ENCODE assay signal across 8 cellular contexts in genomic region chr6:96521625-96522468, GRCh38. TPM values are rescaled to one million over a fixed set of nuclear protein-coding genes. Genes with fewer than 3 reads are reported as not detected.
DNase-seq lines count a peak whose midpoint lies in the region; ATAC-seq and TF ChIP-seq lines count a peak whose summit lies in the region.

TSS of gene UFL1 (plus strand) at chr6:96521806. CDS start at chr6:96521874, 68 bp downstream.

- peaks cover 12% of the 10 kb centered on the region for H3K4me1 ChIP-seq in testis

- TF ChIP-seq CTCF in GM06990 (IDR thresholded peaks at IDR 0.05; ENCODE audit: insufficient read depth, low read length, poor library complexity, severe bottlenecking) = no peak
- TF ChIP-seq CTCF in omental fat pad (IDR thresholded peaks at IDR 0.05) = no peak
- TF ChIP-seq CTCF in testis (IDR thresholded peaks at IDR 0.05) = peak in 1 of 3 experiments; percentile 22

- H3K4me3 ChIP-seq in GM06990 (replicated peaks; ENCODE audit: low read depth, low read length) (peak within 1 kb of the TSS; percentile 86), testis (peak within 1 kb of the TSS; percentile 85 to 96)

- H3K9me3 ChIP-seq in testis = no peaks in the 10 kb centered on the region

- DNase-seq in GM06990 (ENCODE audit: extremely low read depth, insufficient read length) (peak; percentile 96), NCI-H1092 (lab: John Stamatoyannopoulos, UW) (peak; percentile 82), glomerular visceral epithelial cell (ENCODE audit: extremely low spot score) (peak; percentile 93), omental fat pad (ENCODE audit: low spot score) (peak; percentile 67), testis (peak; percentile 97)
- peak; percentile 89 to 90 for DNase-seq in activated naive CD4-positive, alpha-beta T cell treated with anti-CD3 and anti-CD28 coated beads, Interleukin-2, amount 50 U/mL, for 72 hours (ENCODE audit: low spot score in 2 of 2)

- H3K27me3 ChIP-seq in GM06990 (replicated peaks; ENCODE audit: control insufficient read depth, insufficient read depth, low read length) (no peaks in the 10 kb centered on the region), testis (no peaks in the 10 kb centered on the region)

- H3K27ac ChIP-seq in testis = peak within 1 kb of the TSS; percentile 95 to 98

- peak; percentile 28 for TF ChIP-seq POLR2A in testis (IDR thresholded peaks at IDR 0.05)

- ATAC-seq in HG02588 (IDR thresholded peaks at IDR 0.05; ENCODE audit: unreplicated experiment) = peak; percentile 96
- peak; percentile 99 for ATAC-seq in SK-N-SH treated with all-trans-retinoic acid at 6 μM for 48 hours
- ATAC-seq in activated naive CD4-positive, alpha-beta T cell treated with anti-CD3 and anti-CD28 coated beads, Interleukin-2, amount 50 U/mL, for 72 hours = peak; percentile 98 to 99
- ATAC-seq in omental fat pad (ENCODE audit: low FRiP score) = peak; percentile 100

- H3K36me3 ChIP-seq in GM06990 (ENCODE audit: control insufficient read depth, insufficient read depth, low read length) (no peaks in the 10 kb centered on the region), testis (ENCODE audit: low read depth, missing control alignments) (no peaks in the 10 kb centered on the region)

- peak within 1 kb of the TSS; percentile 100 for H3K27ac Mint-ChIP-seq in activated naive CD4-positive, alpha-beta T cell treated with anti-CD3 and anti-CD28 coated beads, Interleukin-2, amount 50 U/mL, for 72 hours

- intact Hi-C loops in testis (cut with DNase I; ENCODE audit: low total_unique reads) = no loop called here

- H3K36me3 Mint-ChIP-seq in activated naive CD4-positive, alpha-beta T cell treated with anti-CD3 and anti-CD28 coated beads, Interleukin-2, amount 50 U/mL, for 72 hours = peaks cover 13 to 22% of the 10 kb centered on the region in 2 donors

- 1% methylated on average over 50 to 64 of the region's 64 CpGs for WGBS in testis, 2 donors

- no peaks in the 10 kb centered on the region for H3K9me3 Mint-ChIP-seq in activated naive CD4-positive, alpha-beta T cell treated with anti-CD3 and anti-CD28 coated beads, Interleukin-2, amount 50 U/mL, for 72 hours

TF ChIP-seq in SK-N-SH treated with all-trans-retinoic acid at 6 μM for 48 hours, 23 proteins besides CTCF, POLR2A, EP300 and RAD21:
- TF ChIP-seq PATZ1 (CRISPR knock-in tag; IDR thresholded peaks at IDR 0.05; ENCODE audit: borderline replicate concordance) (0 out of 2 replicates have a peak, but pooled peaks have one; percentile 49), CSDC2 (CRISPR knock-in tag; IDR thresholded peaks at IDR 0.05) (no peak)

RNA-seq across cellular contexts. Expression of gene UFL1, which starts in this region (rescaled TPM):
- total RNA-seq in activated naive CD4-positive, alpha-beta T cell treated with anti-CD3 and anti-CD28 coated beads, Interleukin-2, amount 50 U/mL, for 72 hours = 10 to 100 TPM; 23.0 to 32.7 TPM
- 10 to 100 TPM; 13.5 to 24.7 (median 20.0) TPM for total RNA-seq in omental fat pad
- 10 to 100 TPM; 23.4 to 23.8 TPM for total RNA-seq in testis
- polyA plus RNA-seq in testis (ENCODE audit: insufficient read depth, low read depth, low replicate concordance) = 12.4 TPM

Comparison
In these comparisons a context has a peak if more than half of its experiments do, and no peak if none do; other contexts are left out.
1. Peak in every context shown above with its lines: DNase-seq, ATAC-seq, H3K4me3 ChIP-seq and H3K27ac ChIP-seq.